In the genomic region with DNA sequence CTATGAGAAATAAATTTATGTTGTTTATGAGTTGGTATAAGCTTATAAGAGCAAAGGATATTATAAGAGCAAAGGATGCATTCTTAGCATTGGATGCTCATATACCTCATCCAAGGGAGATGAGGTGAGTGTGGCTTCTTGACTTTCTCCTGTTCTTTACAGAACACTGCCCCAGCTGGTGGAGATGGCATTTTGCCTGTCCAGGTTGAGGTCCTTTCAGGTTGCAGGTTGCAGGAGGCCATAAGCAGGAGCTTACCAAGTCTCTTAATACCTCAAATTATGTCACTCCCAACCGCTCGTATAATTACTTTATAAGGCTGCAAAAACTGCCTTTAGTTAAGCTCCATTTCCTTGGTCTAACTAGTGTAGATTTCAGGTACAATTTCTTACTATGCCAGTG, we compare ENCODE assay signal across 18 cellular contexts.
"Had no signal": no experiment of that assay in that cellular context is flagged by ENCODE, and none has a peak within 500 bp of the region (broad histone marks: within the 10 kb centered on the region; RNA-seq: fewer than 3 reads in every experiment).

No MANE protein-coding gene starts in this region.

- DNase-seq: activated CD4-positive, alpha-beta memory T cell treated with anti-CD3 and anti-CD28 coated beads for 36 hours; activated CD4-positive, alpha-beta T cell treated with anti-CD3 and anti-CD28 coated beads for 36 hours; activated CD8-positive, alpha-beta memory T cell treated with anti-CD3 and anti-CD28 coated beads, Interleukin-2, amount 10 ng/mL, durations not matched to agents 7 days and 5 days; activated effector memory CD4-positive, alpha-beta T cell treated with anti-CD3 and anti-CD28 coated beads, Interleukin-2, amount 50 U/mL, for 16 hours; activated T-cell treated with anti-CD3 and anti-CD28 coated beads, Interleukin-2, amount 50 U/mL, for 4 hours; adrenal gland; caudate nucleus; colonic mucosa; gastrocnemius medialis; heart right ventricle; left lung; natural killer cell; stimulated activated CD4-positive, alpha-beta T cell treated with anti-CD3 and anti-CD28 coated beads, Interleukin-1b, Interleukin-23, amount 100 ng/mL, for 48 hours; stomach; testis; upper lobe of right lung had no signal

- H3K27me3 ChIP-seq: adrenal gland, colonic mucosa, gastrocnemius medialis, heart right ventricle, left lung, neutrophil, stomach, testis, upper lobe of right lung had no signal

- ATAC-seq: activated CD4-positive, alpha-beta T cell treated with anti-CD3 and anti-CD28 coated beads for 36 hours; activated CD8-positive, alpha-beta memory T cell treated with anti-CD3 and anti-CD28 coated beads, Interleukin-2, amount 10 ng/mL, durations not matched to agents 7 days and 5 days; activated T-cell treated with anti-CD3 and anti-CD28 coated beads, Interleukin-2, amount 50 U/mL, for 4 hours; gastrocnemius medialis; heart right ventricle; left lung; natural killer cell; upper lobe of right lung had no signal

- H3K36me3 ChIP-seq: adrenal gland, colonic mucosa, gastrocnemius medialis, heart right ventricle, left lung, neutrophil, stomach, upper lobe of right lung had no signal

- H3K4me1 ChIP-seq: colonic mucosa, gastrocnemius medialis, parathyroid adenoma, testis, upper lobe of right lung had no signal

- H3K9me3 ChIP-seq: adrenal gland, colonic mucosa, gastrocnemius medialis, left lung, neutrophil, stomach, testis, upper lobe of right lung had no signal

- H3K4me3 ChIP-seq: adrenal gland, colonic mucosa, gastrocnemius medialis, heart right ventricle, left lung, stomach, testis, upper lobe of right lung had no signal

- H3K27ac ChIP-seq: colonic mucosa, gastrocnemius medialis, left lung, neutrophil, parathyroid adenoma, testis, upper lobe of right lung had no signal
